ENCODE assay signal across 33 cellular contexts in the genomic region with DNA sequence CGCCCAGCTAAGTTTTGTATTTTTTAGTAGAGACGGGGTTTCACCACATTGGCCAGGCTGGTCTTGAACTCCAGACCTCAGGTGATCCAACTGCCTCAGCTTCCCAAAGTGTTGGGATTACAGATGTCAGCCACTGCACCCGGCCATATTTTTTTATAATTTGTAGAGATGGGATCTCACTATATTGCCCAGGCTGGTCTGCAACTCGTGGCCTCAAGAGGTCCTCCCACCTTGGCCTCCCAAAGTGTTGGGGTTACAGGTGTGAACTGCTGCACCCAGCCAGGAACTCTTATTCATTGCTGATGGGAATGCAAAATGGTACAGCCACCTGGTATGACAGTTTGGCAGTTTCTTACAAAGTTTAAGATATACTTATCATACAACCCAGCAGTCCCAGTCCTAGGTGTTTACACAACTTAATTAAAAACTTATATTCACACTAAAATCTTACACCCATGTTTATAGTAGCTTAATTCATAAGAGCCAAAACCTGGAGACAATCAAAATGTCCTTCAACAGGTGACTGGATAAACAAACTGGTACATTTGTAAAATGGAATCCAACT.
"Had no signal": no experiment of that assay in that cellular context is flagged by ENCODE, and none has a peak within 500 bp of the region (broad histone marks: within the 10 kb centered on the region; RNA-seq: fewer than 3 reads in every experiment).

No MANE protein-coding gene starts in this region.

- H3K27me3 ChIP-seq: ascending aorta, brain microvascular endothelial cell, esophagus muscularis mucosa, foreskin keratinocyte, gastrocnemius medialis, heart left ventricle had no signal

- ATAC-seq: activated CD4-positive, alpha-beta T cell treated with anti-CD3 and anti-CD28 coated beads for 36 hours; activated CD8-positive, alpha-beta memory T cell treated with anti-CD3 and anti-CD28 coated beads, Interleukin-2, amount 10 ng/mL, durations not matched to agents 7 days and 5 days; activated CD8-positive, alpha-beta T cell treated with anti-CD3 and anti-CD28 coated beads, Interleukin-2, amount 10 ng/mL, durations not matched to agents 7 days and 5 days; activated naive CD4-positive, alpha-beta T cell treated with anti-CD3 and anti-CD28 coated beads, Interleukin-2, amount 50 U/mL, for 72 hours; activated T-cell treated with anti-CD3 and anti-CD28 coated beads, Interleukin-2, amount 50 U/mL, for 72 hours; effector memory CD8-positive, alpha-beta T cell; foreskin keratinocyte; gastrocnemius medialis; heart left ventricle; T-helper 17 cell had no signal

- H3K9me3 ChIP-seq: ascending aorta, esophagus muscularis mucosa, gastrocnemius medialis had no signal

- H3K27ac ChIP-seq: ascending aorta, brain microvascular endothelial cell, esophagus muscularis mucosa, foreskin keratinocyte, gastrocnemius medialis, heart left ventricle, WERI-Rb-1 had no signal

- H3K4me3 ChIP-seq: ascending aorta, esophagus muscularis mucosa, gastrocnemius medialis, heart left ventricle had no signal

- DNase-seq: activated CD4-positive, alpha-beta memory T cell treated with anti-CD3 and anti-CD28 coated beads for 36 hours; activated CD4-positive, alpha-beta T cell treated with anti-CD3 and anti-CD28 coated beads for 36 hours; activated CD4-positive, alpha-beta T cell treated with anti-CD3 and anti-CD28 coated beads, Interleukin-2, amount 10 ng/mL, durations not matched to agents 24 days and 14 days; activated CD4-positive, CD25-positive, alpha-beta regulatory T cell; activated CD4-positive, CD25-positive, alpha-beta regulatory T cell treated with anti-CD3 and anti-CD28 coated beads, Interleukin-2, amount 50 U/mL, for 72 hours; activated CD8-positive, alpha-beta memory T cell treated with anti-CD3 and anti-CD28 coated beads, Interleukin-2, amount 10 ng/mL, durations not matched to agents 7 days and 5 days; activated CD8-positive, alpha-beta memory T cell treated with anti-CD3 and anti-CD28 coated beads, Interleukin-2, amount 50 U/mL, for 4 hours; activated CD8-positive, alpha-beta T cell treated with anti-CD3 and anti-CD28 coated beads, Interleukin-2, amount 10 ng/mL, durations not matched to agents 7 days and 5 days; activated gamma-delta T cell; activated naive CD4-positive, alpha-beta T cell; activated naive CD4-positive, alpha-beta T cell treated with anti-CD3 and anti-CD28 coated beads, Interleukin-2, amount 10 ng/mL, durations not matched to agents 7 days and 5 days; activated naive CD8-positive, alpha-beta T cell treated with anti-CD3 and anti-CD28 coated beads, Interleukin-2, amount 10 ng/mL, durations not matched to agents 7 days and 5 days; activated T-cell treated with anti-CD3 and anti-CD28 coated beads, Interleukin-2, amount 50 U/mL, for 1 hour; activated T-cell treated with anti-CD3 and anti-CD28 coated beads, Interleukin-2, amount 50 U/mL, for 72 hours; brain microvascular endothelial cell; cortex of kidney; dermis blood vessel endothelial cell; effector CD4-positive, alpha-beta T cell; effector memory CD8-positive, alpha-beta T cell; erythroblast; foreskin keratinocyte; gastrocnemius medialis; glutamatergic neuron; heart left ventricle; T-helper 1 cell; T-helper 17 cell; T1000; WERI-Rb-1 had no signal

- H3K36me3 ChIP-seq: ascending aorta, brain microvascular endothelial cell, esophagus muscularis mucosa, gastrocnemius medialis, heart left ventricle, WERI-Rb-1 had no signal

- FAIRE-seq: bronchial epithelial cell, colon had no signal

- H3K4me1 ChIP-seq: ascending aorta, esophagus muscularis mucosa, foreskin keratinocyte, gastrocnemius medialis, heart left ventricle had no signal
